In the genomic region with DNA sequence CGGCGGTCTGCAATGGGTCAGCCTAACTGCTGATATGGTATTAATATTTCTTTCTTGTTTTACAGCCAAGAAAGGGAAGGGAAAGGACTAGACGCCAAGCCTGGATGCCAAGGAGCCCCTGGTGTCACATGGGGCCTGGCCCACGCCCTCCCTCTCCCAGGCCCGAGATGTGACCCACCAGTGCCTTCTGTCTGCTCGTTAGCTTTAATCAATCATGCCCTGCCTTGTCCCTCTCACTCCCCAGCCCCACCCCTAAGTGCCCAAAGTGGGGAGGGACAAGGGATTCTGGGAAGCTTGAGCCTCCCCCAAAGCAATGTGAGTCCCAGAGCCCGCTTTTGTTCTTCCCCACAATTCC, we compare ENCODE assay signal across 17 cellular contexts. TPM values are rescaled to one million over a fixed set of nuclear protein-coding genes. Genes with fewer than 3 reads are reported as not detected.
DNase-seq lines count a peak whose midpoint lies in the region; ATAC-seq and TF ChIP-seq lines count a peak whose summit lies in the region.
"Had no signal": no experiment of that assay in that cellular context is flagged by ENCODE, and none has a peak within 500 bp of the region (broad histone marks: within the 10 kb centered on the region; RNA-seq: fewer than 3 reads in every experiment).

No MANE protein-coding gene starts in this region.

- no peaks in the 10 kb centered on the region for H3K9me3 ChIP-seq in vagina
- H3K9me3 ChIP-seq: esophagus muscularis mucosa, tibial nerve had no signal

- no peak for TF ChIP-seq POLR2A in vagina (IDR thresholded peaks at IDR 0.05)

- H3K4me1 ChIP-seq in vagina: peaks cover 23% of the 10 kb centered on the region

- intact Hi-C loops in vagina (cut with DNase I): loop anchor here (10.0 kb wide), 1 partner anchor 231 kb away; the partner anchor contains the start of genes ATG13 and HARBI1

- no peak overlapping the region for H3K27ac Mint-ChIP-seq in HFFc6
- H3K27ac Mint-ChIP-seq in chondrocyte (ENCODE audit: unreplicated experiment): no peak overlapping the region
- H3K27ac Mint-ChIP-seq in neural crest cell (ENCODE audit: unreplicated experiment): no peak overlapping the region
- H3K27ac Mint-ChIP-seq in stimulated activated naive CD8-positive, alpha-beta T cell treated with anti-CD3 and anti-CD28 coated beads, Interleukin-15, amount 100 ng/mL, for 72 hours: peak overlapping the region in 1 of 2 donors; percentile 78
- H3K27ac Mint-ChIP-seq: activated naive CD4-positive, alpha-beta T cell treated with anti-CD3 and anti-CD28 coated beads, Interleukin-2, amount 50 U/mL, for 24 hours; stimulated activated effector memory CD8-positive, alpha-beta T cell treated with anti-CD3 and anti-CD28 coated beads, Interleukin-12 subunit alpha, Interleukin-12 subunit beta, amount 100 ng/mL, for 72 hours had no signal

- peaks cover 19% of the 10 kb centered on the region for H3K27me3 Mint-ChIP-seq in HFFc6 (ENCODE audit: insufficient read depth)
- peaks cover 9% of the 10 kb centered on the region for H3K27me3 Mint-ChIP-seq in chondrocyte (ENCODE audit: low read depth)
- peaks cover 39% of the 10 kb centered on the region for H3K27me3 Mint-ChIP-seq in neural crest cell (ENCODE audit: low read depth)
- H3K27me3 Mint-ChIP-seq in stimulated activated naive CD8-positive, alpha-beta T cell treated with anti-CD3 and anti-CD28 coated beads, Interleukin-15, amount 100 ng/mL, for 72 hours: peaks cover 53% of the 10 kb centered on the region

- H3K9me3 Mint-ChIP-seq in HFFc6 (no peaks in the 10 kb centered on the region), chondrocyte (ENCODE audit: low read depth) (no peaks in the 10 kb centered on the region), neural crest cell (no peaks in the 10 kb centered on the region)
- H3K9me3 Mint-ChIP-seq in stimulated activated naive CD8-positive, alpha-beta T cell treated with anti-CD3 and anti-CD28 coated beads, Interleukin-15, amount 100 ng/mL, for 72 hours: no peaks in the 10 kb centered on the region
- H3K9me3 Mint-ChIP-seq: activated naive CD4-positive, alpha-beta T cell treated with anti-CD3 and anti-CD28 coated beads, Interleukin-2, amount 50 U/mL, for 24 hours; stimulated activated effector memory CD8-positive, alpha-beta T cell treated with anti-CD3 and anti-CD28 coated beads, Interleukin-12 subunit alpha, Interleukin-12 subunit beta, amount 100 ng/mL, for 72 hours had no signal

- TF ChIP-seq CTCF in HFFc6 (IDR thresholded peaks at IDR 0.05) (peak; percentile 62), chondrocyte (IDR thresholded peaks at IDR 0.05) (peak; percentile 35), neural crest cell (conservative IDR thresholded peaks at IDR 0.05) (no peak), vagina (IDR thresholded peaks at IDR 0.05) (no peak)

- H3K36me3 ChIP-seq in vagina: no peaks in the 10 kb centered on the region

- H3K4me3 Mint-ChIP-seq in HFFc6 (no peak overlapping the region), chondrocyte (ENCODE audit: unreplicated experiment) (no peak overlapping the region), neural crest cell (peak overlapping the region; percentile 88)
- no peak overlapping the region for H3K4me3 Mint-ChIP-seq in stimulated activated naive CD8-positive, alpha-beta T cell treated with anti-CD3 and anti-CD28 coated beads, Interleukin-15, amount 100 ng/mL, for 72 hours
- H3K4me3 Mint-ChIP-seq: activated naive CD4-positive, alpha-beta T cell treated with anti-CD3 and anti-CD28 coated beads, Interleukin-2, amount 50 U/mL, for 24 hours; stimulated activated effector memory CD8-positive, alpha-beta T cell treated with anti-CD3 and anti-CD28 coated beads, Interleukin-12 subunit alpha, Interleukin-12 subunit beta, amount 100 ng/mL, for 72 hours had no signal

- no peak overlapping the region for H3K4me3 ChIP-seq in vagina
- H3K4me3 ChIP-seq: esophagus muscularis mucosa, tibial nerve had no signal

- peak; percentile 65 for DNase-seq in NCI-H82 (lab: John Stamatoyannopoulos, UW)
- no peak for DNase-seq in NCI-H82 treated with DMSO at 0.1 percent for 48 hours (lab: John Stamatoyannopoulos, UW; ENCODE audit: unreplicated experiment)
- DNase-seq in HFFc6: no peak
- no peak for DNase-seq in chondrocyte (ENCODE audit: low spot score)
- DNase-seq in neural crest cell (ENCODE audit: low read depth, low spot score): no peak
- DNase-seq in vagina (ENCODE audit: extremely low spot score in 2 of 2): no peak
- DNase-seq in stimulated activated naive CD8-positive, alpha-beta T cell treated with anti-CD3 and anti-CD28 coated beads, Interleukin-15, amount 100 ng/mL, for 72 hours: no peak
- DNase-seq: activated T-cell treated with anti-CD3 and anti-CD28 coated beads for 4 hours; left ventricle myocardium superior; NCI-H524 treated with DMSO at 0.1 percent for 48 hours; stimulated activated CD4-positive, alpha-beta T cell treated with anti-CD3 and anti-CD28 coated beads, Interleukin-12 subunit alpha, Interleukin-12 subunit beta, amount 100 ng/mL, for 4 hours had no signal

- H3K4me1 Mint-ChIP-seq in HFFc6 (ENCODE audit: low read depth) (peaks cover 18% of the 10 kb centered on the region), chondrocyte (ENCODE audit: low read depth) (peaks cover 11% of the 10 kb centered on the region), neural crest cell (peaks cover 29% of the 10 kb centered on the region)
- peaks cover 62% of the 10 kb centered on the region for H3K4me1 Mint-ChIP-seq in stimulated activated naive CD8-positive, alpha-beta T cell treated with anti-CD3 and anti-CD28 coated beads, Interleukin-15, amount 100 ng/mL, for 72 hours

- no peaks in the 10 kb centered on the region for H3K27me3 ChIP-seq in vagina

- H3K27ac ChIP-seq in vagina: no peak overlapping the region
- H3K27ac ChIP-seq: esophagus muscularis mucosa, tibial nerve had no signal

- H3K36me3 Mint-ChIP-seq in HFFc6 (ENCODE audit: low read depth) (no peaks in the 10 kb centered on the region; the same call in 1 of the 2 replicates), chondrocyte (ENCODE audit: low read depth) (no peaks in the 10 kb centered on the region), neural crest cell (ENCODE audit: low read depth) (peaks cover 2% of the 10 kb centered on the region)
- H3K36me3 Mint-ChIP-seq: activated naive CD4-positive, alpha-beta T cell treated with anti-CD3 and anti-CD28 coated beads, Interleukin-2, amount 50 U/mL, for 24 hours had no signal

- no peak for ATAC-seq in GM18907 (IDR thresholded peaks at IDR 0.05; ENCODE audit: unreplicated experiment)
- ATAC-seq in stimulated activated naive CD8-positive, alpha-beta T cell treated with anti-CD3 and anti-CD28 coated beads, Interleukin-15, amount 100 ng/mL, for 72 hours: no peak
- ATAC-seq: left ventricle myocardium superior; PC-3; stimulated activated effector memory CD8-positive, alpha-beta T cell treated with anti-CD3 and anti-CD28 coated beads, Interleukin-12 subunit alpha, Interleukin-12 subunit beta, amount 100 ng/mL, for 72 hours had no signal

RNA-seq across cellular contexts. Expression of gene MDK, which starts 1.9 kb away (rescaled TPM):
- total RNA-seq in HFFc6 (2021; fragmentation: NEBNext Ultra II Directional; extraction: Animal tissue kit (Norgen Biotek cat#: 25700)): 10 to 100 TPM in 5 of 6 experiments, 1 to 10 TPM in 1; 9.7 to 22.9 (median 18.9) TPM
- total RNA-seq in chondrocyte (49.9 to 127 TPM (median 124 TPM) in 3 replicates), neural crest cell (781 and 821 TPM in 2 replicates), vagina (142 TPM)

RNA-seq across cellular contexts. Expression of gene CHRM4, which starts 8.2 kb away (rescaled TPM):
- not detected for total RNA-seq in HFFc6 (2021; fragmentation: NEBNext Ultra II Directional; extraction: Animal tissue kit (Norgen Biotek cat#: 25700))
- 0.38 to 0.42 TPM in 2 of 3 replicates, not detected in the other for total RNA-seq in chondrocyte
- total RNA-seq in neural crest cell: 0.37 and 0.39 TPM in 2 replicates
- not detected for total RNA-seq in vagina
- total RNA-seq: left ventricle myocardium superior, PC-3 had no signal

RNA-seq across cellular contexts. Expression of gene DGKZ, which starts 36.1 kb away (rescaled TPM):
- total RNA-seq in HFFc6 (2021; fragmentation: NEBNext Ultra II Directional; extraction: Animal tissue kit (Norgen Biotek cat#: 25700)): 10 to 100 TPM; 40.4 to 49.8 (median 46.2) TPM
- total RNA-seq in chondrocyte: 41.9 to 47.4 TPM (median 46.8 TPM) in 3 replicates
- 54.4 and 60.1 TPM in 2 replicates for total RNA-seq in neural crest cell
- 78.8 TPM for total RNA-seq in vagina

Comparison
In these comparisons a context has a peak if more than half of its experiments do, and no peak if none do; other contexts are left out.
1. CTCF ChIP-seq: peak in HFFc6 (single experiment) and chondrocyte (single experiment); none in neural crest cell (single experiment) and vagina (0 of 3).